ENCODE assay signal across 19 cellular contexts in genomic region chr2:144280009-144280408, GRCh38.
DNase-seq lines count a peak whose midpoint lies in the region; ATAC-seq, FAIRE-seq and TF ChIP-seq lines count a peak whose summit lies in the region.
"Had no signal": no experiment of that assay in that cellular context is flagged by ENCODE, and none has a peak within 500 bp of the region (broad histone marks: within the 10 kb centered on the region; RNA-seq: fewer than 3 reads in every experiment).

No MANE protein-coding gene starts in this region.

- peak overlapping the region; percentile 77 for H3K27ac Mint-ChIP-seq in stimulated activated effector memory CD8-positive, alpha-beta T cell treated with anti-CD3 and anti-CD28 coated beads, Interleukin-12 subunit alpha, Interleukin-12 subunit beta, amount 100 ng/mL, for 72 hours
- H3K27ac Mint-ChIP-seq: CD4-positive, CD25-positive, alpha-beta regulatory T cell; GM23338 had no signal

- H2AK5ac ChIP-seq in IMR-90 (ENCODE audit: low read depth, low read length): no peak overlapping the region

- no peak overlapping the region for H2BK120ac ChIP-seq in IMR-90 (ENCODE audit: low read depth, low read length)

- no peak overlapping the region for H3K23ac ChIP-seq in IMR-90 (ENCODE audit: low read depth, low read length)

- POLR2A ChIA-PET in HepG2 (lab: Yijun Ruan, JAX): no interaction called here
- POLR2A ChIA-PET in IMR-90 (lab: Charles Lee; ENCODE audit: unreplicated experiment): no interaction called here
- POLR2A ChIA-PET in K562 (lab: Yijun Ruan, JAX): interaction anchor here (0.7 kb wide), 1 partner anchor 13 kb away, joined by 3 read pairs; no protein-coding TSS in a partner anchor
- POLR2A ChIA-PET in RWPE1 (lab: Yijun Ruan, JAX; ENCODE audit: low non-redundant PET): no interaction called here

- H3K27me3 ChIP-seq in HepG2 (ENCODE audit: control insufficient read depth in 1 of 2, insufficient read depth in 2 of 2, low read length in 2 of 2) (no peaks in the 10 kb centered on the region), right lobe of liver (no peaks in the 10 kb centered on the region), IMR-90 (ENCODE audit: control insufficient read depth, insufficient read depth, low read length) (no peaks in the 10 kb centered on the region), K562 (ENCODE audit: control insufficient read depth in 2 of 2, insufficient read depth in 2 of 2, low read length in 2 of 2) (no peaks in the 10 kb centered on the region)
- H3K27me3 ChIP-seq: BE2C had no signal

- H3K4me3 ChIP-seq in HepG2 (replicated peaks in 1 of 3; ENCODE audit: insufficient read depth in 1 of 3, low read depth in 2 of 3, low read length in 3 of 3) (no peak overlapping the region), right lobe of liver (no peak overlapping the region), IMR-90 (ENCODE audit: insufficient read depth, low read depth, low read length) (no peak overlapping the region), K562 (no peak overlapping the region)
- H3K4me3 ChIP-seq: GM23338 had no signal

- no peak overlapping the region for H4K8ac ChIP-seq in IMR-90 (ENCODE audit: low read depth in 2 of 2, low read length in 2 of 2)

- H3K4me2 ChIP-seq in HepG2 (ENCODE audit: low read depth, low read length): no peak overlapping the region
- H3K4me2 ChIP-seq in IMR-90 (ENCODE audit: low read depth, low read length): peak overlapping the region; percentile 54; the same call in 1 of the 2 replicates
- H3K4me2 ChIP-seq in K562 (ENCODE audit: insufficient read depth, low read length): no peak overlapping the region
- H3K4me2 ChIP-seq: GM23338 had no signal

- no peak overlapping the region for H2AK9ac ChIP-seq in IMR-90 (replicated peaks; ENCODE audit: low read depth, low read length, poor library complexity)

- no peak overlapping the region for H3K9ac ChIP-seq in HepG2 (ENCODE audit: insufficient read depth, low read depth, low read length)
- no peak overlapping the region for H3K9ac ChIP-seq in IMR-90 (ENCODE audit: low read depth, low read length)
- H3K9ac ChIP-seq in K562 (ENCODE audit: insufficient read depth in 1 of 2, low read depth in 2 of 2, low read length in 2 of 2): no peak overlapping the region

- no peak for ATAC-seq in HepG2
- ATAC-seq in right lobe of liver: no peak
- ATAC-seq in IMR-90 (ENCODE audit: low read depth): peak; percentile 74
- ATAC-seq in K562: no peak
- no peak for ATAC-seq in stimulated activated effector memory CD8-positive, alpha-beta T cell treated with anti-CD3 and anti-CD28 coated beads, Interleukin-12 subunit alpha, Interleukin-12 subunit beta, amount 100 ng/mL, for 72 hours
- no peak for ATAC-seq in Right ventricle myocardium inferior

- H3K9me1 ChIP-seq in IMR-90 (ENCODE audit: insufficient read depth, low read length): no peaks in the 10 kb centered on the region
- no peaks in the 10 kb centered on the region for H3K9me1 ChIP-seq in K562 (ENCODE audit: control insufficient read depth, insufficient read depth, low read length)

- H2AFZ ChIP-seq in HepG2 (ENCODE audit: low read length) (no peak overlapping the region), IMR-90 (replicated peaks; ENCODE audit: low read length, poor library complexity) (no peak overlapping the region), K562 (ENCODE audit: low read depth, low read length) (no peak overlapping the region)
- H2AFZ ChIP-seq: GM23338 had no signal

- TF ChIP-seq CTCF in HepG2 (CRISPR knock-in tag; IDR thresholded peaks at IDR 0.05) (no peak), right lobe of liver (IDR thresholded peaks at IDR 0.05) (no peak), IMR-90 (conservative IDR thresholded peaks at IDR 0.05; ENCODE audit: low read depth, low read length) (no peak), K562 (IDR thresholded peaks at IDR 0.05 in 2 of 3, conservative IDR thresholded peaks at IDR 0.05 in 1 of 3; ENCODE audit: insufficient read depth in 2 of 3, low read depth in 1 of 3, low read length in 3 of 3) (no peak), RWPE1 (conservative IDR thresholded peaks at IDR 0.05; ENCODE audit: low read depth) (no peak)

- H3K4me3 Mint-ChIP-seq in stimulated activated effector memory CD8-positive, alpha-beta T cell treated with anti-CD3 and anti-CD28 coated beads, Interleukin-12 subunit alpha, Interleukin-12 subunit beta, amount 100 ng/mL, for 72 hours: no peak overlapping the region
- H3K4me3 Mint-ChIP-seq: GM23338 had no signal

- DNase-seq in HepG2 (ENCODE audit: low spot score) (no peak), right lobe of liver (no peak), IMR-90 (peak; percentile 4), K562 (ENCODE audit: extremely low read depth in 1 of 4, low spot score in 3 of 4) (no peak), Right ventricle myocardium inferior (ENCODE audit: missing footprints) (no peak), RWPE1 (ENCODE audit: low spot score) (no peak)
- no peak for DNase-seq in stimulated activated effector memory CD8-positive, alpha-beta T cell treated with anti-CD3 and anti-CD28 coated beads, Interleukin-12 subunit alpha, Interleukin-12 subunit beta, amount 100 ng/mL, for 72 hours (ENCODE audit: low spot score in 2 of 2)
- DNase-seq: BE2C; C1 segment of cervical spinal cord; CD4-positive, CD25-positive, alpha-beta regulatory T cell; CD8-positive, alpha-beta memory T cell; COR-L47; GDM1; HCEC 1CT had no signal

- in situ Hi-C loops in HepG2 (cut with HindIII; ENCODE audit: extremely low pct_ligation_motif_present, low pct_unique_long_range_greater_than_20kb) (no loop called here), IMR-90 (cut with MboI; ENCODE audit: low sequenced_read_pairs) (no loop called here), K562 (cut with MboI) (no loop called here)

- intact Hi-C loops in HepG2 (cut with micrococcal nuclease; ENCODE audit: unreplicated experiment) (no loop called here), right lobe of liver (cut with DNase I) (no loop called here), IMR-90 (cut with micrococcal nuclease) (no loop called here), K562 (cut with micrococcal nuclease) (no loop called here), Right ventricle myocardium inferior (cut with DNase I) (no loop called here)

- no peaks in the 10 kb centered on the region for H3K4me1 ChIP-seq in HepG2 (ENCODE audit: insufficient read depth, low read length)
- no peaks in the 10 kb centered on the region for H3K4me1 ChIP-seq in right lobe of liver
- peaks cover 2% of the 10 kb centered on the region; the same call in 1 of the 2 replicates for H3K4me1 ChIP-seq in IMR-90 (ENCODE audit: control insufficient read depth, insufficient read depth, low read length)
- H3K4me1 ChIP-seq in K562 (replicated peaks in 1 of 2; ENCODE audit: control insufficient read depth in 2 of 2, insufficient read depth in 2 of 2, low read length in 2 of 2): no peaks in the 10 kb centered on the region; a peak in 3 of 5 replicates
- H3K4me1 ChIP-seq: BE2C had no signal

- H3K27ac ChIP-seq in HepG2 (ENCODE audit: extremely low read length, insufficient read depth, low read length) (no peak overlapping the region), right lobe of liver (no peak overlapping the region), IMR-90 (ENCODE audit: insufficient read depth, low read length) (no peak overlapping the region), K562 (ENCODE audit: extremely low read depth, low read depth, low read length) (no peak overlapping the region), RWPE1 (no peak overlapping the region)
- H3K27ac ChIP-seq: HL-60 had no signal

- 29% methylated on average over 2 of the region's 2 CpGs for WGBS in HepG2 (ENCODE audit: low lambda C conversion rate)
- 85% methylated on average over 2 of the region's 2 CpGs for WGBS in right lobe of liver (ENCODE audit: insufficient coverage, low coverage, low lambda C conversion rate, missing lambda C conversion rate)
- no CpG with 5 or more reads among the region's 2 CpGs for WGBS in IMR-90 (ENCODE audit: extremely low coverage in 2 of 2, insufficient read length in 1 of 2), 2 experiments
- WGBS in K562 (ENCODE audit: insufficient coverage, low coverage, missing lambda C conversion rate): 43% methylated on average over 2 of the region's 2 CpGs

- H4K20me1 ChIP-seq in HepG2 (ENCODE audit: insufficient read depth, low read length) (no peaks in the 10 kb centered on the region), IMR-90 (ENCODE audit: insufficient read depth, low read length) (no peaks in the 10 kb centered on the region), K562 (replicated peaks; ENCODE audit: control insufficient read depth, insufficient read depth, low read length) (no peaks in the 10 kb centered on the region)

- no peaks in the 10 kb centered on the region for H3K9me3 Mint-ChIP-seq in stimulated activated effector memory CD8-positive, alpha-beta T cell treated with anti-CD3 and anti-CD28 coated beads, Interleukin-12 subunit alpha, Interleukin-12 subunit beta, amount 100 ng/mL, for 72 hours
- H3K9me3 Mint-ChIP-seq: CD8-positive, alpha-beta memory T cell; GM23338 had no signal

- H3K14ac ChIP-seq in IMR-90 (replicated peaks; ENCODE audit: low read depth, low read length): no peak overlapping the region

- no TSS peak for BruUV-seq in HepG2 (replicated peaks; lab: Mats Ljungman, UMichigan)
- BruUV-seq in IMR-90 (replicated peaks; lab: Mats Ljungman, UMichigan): no TSS peak
- BruUV-seq in K562 (replicated peaks; lab: Mats Ljungman, UMichigan): no TSS peak

- no peak overlapping the region for H2BK5ac ChIP-seq in IMR-90 (ENCODE audit: low read depth, low read length, poor library complexity, severe bottlenecking)

- H3K36me3 ChIP-seq in HepG2 (replicated peaks in 1 of 2; ENCODE audit: control insufficient read depth in 1 of 2, insufficient read depth in 2 of 2, low read length in 2 of 2): no peaks in the 10 kb centered on the region
- H3K36me3 ChIP-seq in right lobe of liver: no peaks in the 10 kb centered on the region
- no peaks in the 10 kb centered on the region for H3K36me3 ChIP-seq in IMR-90 (ENCODE audit: control insufficient read depth, insufficient read depth, low read length)
- H3K36me3 ChIP-seq in K562 (ENCODE audit: control insufficient read depth, insufficient read depth, low read length): no peaks in the 10 kb centered on the region
- H3K36me3 ChIP-seq: BE2C had no signal

- no peak overlapping the region for H4K91ac ChIP-seq in IMR-90 (ENCODE audit: insufficient read depth, low read depth, low read length)

- H3K4me1 Mint-ChIP-seq in stimulated activated effector memory CD8-positive, alpha-beta T cell treated with anti-CD3 and anti-CD28 coated beads, Interleukin-12 subunit alpha, Interleukin-12 subunit beta, amount 100 ng/mL, for 72 hours: peaks cover 41% of the 10 kb centered on the region

- H3K4ac ChIP-seq in IMR-90 (ENCODE audit: low read depth, low read length): no peak overlapping the region

- no peak overlapping the region for H3K56ac ChIP-seq in IMR-90 (ENCODE audit: extremely low read depth, insufficient read depth, low read length)

- no peak overlapping the region for H3K18ac ChIP-seq in IMR-90 (ENCODE audit: low read depth, low read length)

- no peak overlapping the region for H2BK15ac ChIP-seq in IMR-90 (ENCODE audit: low read depth, low read length)

- no peak for TF ChIP-seq EP300 in HepG2 (IDR thresholded peaks at IDR 0.05; ENCODE audit: low read depth in 2 of 2, low read length in 2 of 2)
- TF ChIP-seq EP300 in HepG2 (CRISPR knock-in tag; IDR thresholded peaks at IDR 0.05; ENCODE audit: borderline replicate concordance): no peak
- no peak for TF ChIP-seq EP300 in K562 (IDR thresholded peaks at IDR 0.05; ENCODE audit: low read length)

- FAIRE-seq in HepG2 (lab: Jason Lieb, UNC) (no peak), K562 (lab: Jason Lieb, UNC) (peak; percentile 32)
- FAIRE-seq: GM12892, GM18507, H54 had no signal

- TF ChIP-seq RAD21 in HepG2 (CRISPR knock-in tag; IDR thresholded peaks at IDR 0.05) (no peak), IMR-90 (IDR thresholded peaks at IDR 0.05; ENCODE audit: low read length) (no peak), K562 (CRISPR knock-in tag; conservative IDR thresholded peaks at IDR 0.05 in 1 of 2, IDR thresholded peaks at IDR 0.05 in 1 of 2) (no peak)

- H4K5ac ChIP-seq in IMR-90 (ENCODE audit: low read depth, low read length): no peak overlapping the region

- no peak overlapping the region for H2BK20ac ChIP-seq in IMR-90 (ENCODE audit: low read depth, low read length)

- no peak for TF ChIP-seq POLR2A in HepG2 (IDR thresholded peaks at IDR 0.05; ENCODE audit: insufficient read depth in 1 of 2, low read depth in 2 of 2, low read length in 2 of 2)
- no peak for TF ChIP-seq POLR2A in right lobe of liver (IDR thresholded peaks at IDR 0.05)
- TF ChIP-seq POLR2A in IMR-90 (IDR thresholded peaks at IDR 0.05; ENCODE audit: low read depth, low read length): no peak
- no peak for TF ChIP-seq POLR2A in K562 (conservative IDR thresholded peaks at IDR 0.05)

- peaks cover 6% of the 10 kb centered on the region for H3K36me3 Mint-ChIP-seq in stimulated activated effector memory CD8-positive, alpha-beta T cell treated with anti-CD3 and anti-CD28 coated beads, Interleukin-12 subunit alpha, Interleukin-12 subunit beta, amount 100 ng/mL, for 72 hours
- H3K36me3 Mint-ChIP-seq: CD4-positive, CD25-positive, alpha-beta regulatory T cell; CD8-positive, alpha-beta memory T cell had no signal

- H3K79me2 ChIP-seq in HepG2 (ENCODE audit: insufficient read depth, low read length) (no peaks in the 10 kb centered on the region), K562 (ENCODE audit: control insufficient read depth, insufficient read depth, low read length) (no peaks in the 10 kb centered on the region)

- CTCF ChIA-PET in HepG2 (lab: Yijun Ruan, JAX; ENCODE audit: low intra/inter-chr PET ratio, low total read pairs): no interaction called here
- CTCF ChIA-PET in IMR-90 (lab: Yijun Ruan, JAX): no interaction called here
- CTCF ChIA-PET in K562 (lab: Yijun Ruan, JAX; ENCODE audit: low intra/inter-chr PET ratio): no interaction called here
- CTCF ChIA-PET in RWPE1 (lab: Yijun Ruan, JAX): no interaction called here

- H3K9me3 ChIP-seq in HepG2 (ENCODE audit: low read length): no peaks in the 10 kb centered on the region
- H3K9me3 ChIP-seq in right lobe of liver: no peaks in the 10 kb centered on the region
- H3K9me3 ChIP-seq in IMR-90 (ENCODE audit: control insufficient read depth, insufficient read depth, low read length): no peaks in the 10 kb centered on the region
- no peaks in the 10 kb centered on the region for H3K9me3 ChIP-seq in K562 (replicated peaks; ENCODE audit: control insufficient read depth, insufficient read depth, low read depth, low read length)
- H3K9me3 ChIP-seq: BE2C had no signal

- H3K79me1 ChIP-seq in IMR-90 (ENCODE audit: low read depth in 1 of 2, low read length in 2 of 2): peaks cover 0 to 5% of the 10 kb centered on the region in 2 experiments; a peak in 2 of 4 replicates

- dilution Hi-C loops in IMR-90 (cut with HindIII; ENCODE audit: low sequenced_read_pairs, unreplicated experiment): no loop called here

Comparison
In these comparisons a context has a peak if more than half of its experiments do, and no peak if none do; other contexts are left out.
1. Of the 241 proteins assayed by ChIP-seq in both HepG2 and K562: peak only in HepG2: HNRNPK; only in K562: none; in both: none; in neither: 240.